14 cellular contexts compared by ENCODE assay signal in genomic region chr19:48866692-48867091, GRCh38. TPM values are rescaled to one million over a fixed set of nuclear protein-coding genes. Genes with fewer than 3 reads are reported as not detected.
DNase-seq lines count a peak whose midpoint lies in the region; ATAC-seq and TF ChIP-seq lines count a peak whose summit lies in the region.
"Had no signal": no experiment of that assay in that cellular context is flagged by ENCODE, and none has a peak within 500 bp of the region (broad histone marks: within the 10 kb centered on the region; RNA-seq: fewer than 3 reads in every experiment).

No MANE protein-coding gene starts in this region.

- TF ChIP-seq POLR2A in esophagus squamous epithelium (IDR thresholded peaks at IDR 0.05) = no peak

- H3K36me3 ChIP-seq in BLaER1 (no peaks in the 10 kb centered on the region), SU-DHL-6 (ENCODE audit: low read length) (no peaks in the 10 kb centered on the region), esophagus squamous epithelium (peaks cover 0 to 11% (median 0%) of the 10 kb centered on the region in 3 donors), osteoblast (ENCODE audit: insufficient read depth, low read length) (peaks cover 23% of the 10 kb centered on the region)
- H3K36me3 ChIP-seq: gastrocnemius medialis had no signal

- ATAC-seq in GM18907 (IDR thresholded peaks at IDR 0.05; ENCODE audit: unreplicated experiment) = no peak
- no peak for ATAC-seq in GM18858 (IDR thresholded peaks at IDR 0.05; ENCODE audit: unreplicated experiment)
- ATAC-seq: gastrocnemius medialis had no signal

- DNase-seq in esophagus squamous epithelium (lab: John Stamatoyannopoulos, UW) = no peak
- no peak for DNase-seq in osteoblast (ENCODE audit: insufficient read length, low spot score, missing footprints)
- no peak for DNase-seq in GOT3 (lab: John Stamatoyannopoulos, UW)
- no peak for DNase-seq in activated naive CD4-positive, alpha-beta T cell (lab: John Stamatoyannopoulos, UW)
- DNase-seq: gastrocnemius medialis, NCI-H2081 treated with DMSO at 0.1 percent for 48 hours, NCI-H748 treated with DMSO at 0.1 percent for 48 hours, posterior cingulate gyrus, SW 1271 had no signal

- H3K4me1 ChIP-seq in BLaER1 = peaks cover 48% of the 10 kb centered on the region
- peaks cover 19 to 37% (median 19%) of the 10 kb centered on the region in 3 donors for H3K4me1 ChIP-seq in esophagus squamous epithelium
- H3K4me1 ChIP-seq in osteoblast (ENCODE audit: insufficient read depth, low read length) = peaks cover 20% of the 10 kb centered on the region

- 51 to 87% methylated on average over 3 to 6 of the region's 6 CpGs for WGBS in esophagus squamous epithelium, 2 donors

- H3K4me3 ChIP-seq in BLaER1 (no peak overlapping the region), SU-DHL-6 (ENCODE audit: insufficient read depth, low read length, poor library complexity, severe bottlenecking) (no peak overlapping the region), esophagus squamous epithelium (no peak overlapping the region), osteoblast (ENCODE audit: insufficient read depth, low read length) (peak overlapping the region; percentile 74)
- H3K4me3 ChIP-seq: gastrocnemius medialis had no signal

- H3K9ac ChIP-seq in BLaER1 (no peak overlapping the region; the same call in 1 of the 2 replicates), SU-DHL-6 (ENCODE audit: low read length) (peak overlapping the region; percentile 45)

- peak overlapping the region; percentile 71 for H3K4me2 ChIP-seq in BLaER1
- peak overlapping the region; percentile 45 for H3K4me2 ChIP-seq in SU-DHL-6 (ENCODE audit: low read depth, low read length, poor library complexity, severe bottlenecking)
- peak overlapping the region; percentile 88 for H3K4me2 ChIP-seq in osteoblast (ENCODE audit: insufficient read depth, low read length)

- H3K79me2 ChIP-seq in SU-DHL-6 (ENCODE audit: insufficient read depth, low read length) = no peaks in the 10 kb centered on the region
- peaks cover 19% of the 10 kb centered on the region for H3K79me2 ChIP-seq in osteoblast (ENCODE audit: insufficient read depth, low read length)

- TF ChIP-seq CTCF in SU-DHL-6 (IDR thresholded peaks at IDR 0.05; ENCODE audit: insufficient read depth, low read length, poor library complexity, severe bottlenecking) = no peak
- no peak for TF ChIP-seq CTCF in esophagus squamous epithelium (IDR thresholded peaks at IDR 0.05)
- TF ChIP-seq CTCF in osteoblast (IDR thresholded peaks at IDR 0.05; ENCODE audit: extremely low read depth, low read depth, low read length) = no peak

- no peaks in the 10 kb centered on the region for H3K9me2 ChIP-seq in SU-DHL-6 (replicated peaks; ENCODE audit: insufficient read depth, low read length)

- no peaks in the 10 kb centered on the region for H4K20me1 ChIP-seq in BLaER1
- no peaks in the 10 kb centered on the region for H4K20me1 ChIP-seq in SU-DHL-6 (ENCODE audit: low read depth, low read length)
- peaks cover 3% of the 10 kb centered on the region for H4K20me1 ChIP-seq in osteoblast (ENCODE audit: insufficient read depth, low read length)

- no peaks in the 10 kb centered on the region for H3K9me3 ChIP-seq in BLaER1
- no peaks in the 10 kb centered on the region for H3K9me3 ChIP-seq in SU-DHL-6 (ENCODE audit: insufficient read depth, low read length)
- H3K9me3 ChIP-seq in esophagus squamous epithelium = no peaks in the 10 kb centered on the region
- no peaks in the 10 kb centered on the region for H3K9me3 ChIP-seq in osteoblast (ENCODE audit: low read depth, low read length)
- H3K9me3 ChIP-seq: gastrocnemius medialis had no signal

- no peaks in the 10 kb centered on the region for H3F3A ChIP-seq in SU-DHL-6 (ENCODE audit: insufficient read depth)

- intact Hi-C loops in esophagus squamous epithelium (cut with DNase I) = loop anchor here (10.0 kb wide), 1 partner anchor 108 kb away; no protein-coding TSS in a partner anchor

- H3K27me3 ChIP-seq in BLaER1 = no peaks in the 10 kb centered on the region
- H3K27me3 ChIP-seq in SU-DHL-6 (ENCODE audit: low read length) = no peaks in the 10 kb centered on the region
- H3K27me3 ChIP-seq in esophagus squamous epithelium = no peaks in the 10 kb centered on the region
- no peaks in the 10 kb centered on the region for H3K27me3 ChIP-seq in osteoblast (ENCODE audit: insufficient read depth, low read length)
- H3K27me3 ChIP-seq: gastrocnemius medialis had no signal

- H3K27ac ChIP-seq in BLaER1 = peak overlapping the region; percentile 10
- H3K27ac ChIP-seq in SU-DHL-6 (ENCODE audit: low read depth, low read length) = peak overlapping the region; percentile 37
- H3K27ac ChIP-seq in esophagus squamous epithelium = peak overlapping the region in 3 of 4 donors; percentile 80 to 91 (median 84)
- no peak overlapping the region for H3K27ac ChIP-seq in osteoblast (ENCODE audit: low read depth, low read length)

- no peak overlapping the region for H2AFZ ChIP-seq in SU-DHL-6 (ENCODE audit: low read depth, low read length, severe bottlenecking)
- no peak overlapping the region for H2AFZ ChIP-seq in osteoblast (ENCODE audit: low read length)

RNA-seq across cellular contexts. Expression of gene PLEKHA4, which starts 1.7 kb away (rescaled TPM):
- total RNA-seq in esophagus squamous epithelium (1 to 10 TPM; 2.8 to 9.0 (median 5.6) TPM), osteoblast (21.4 and 28.6 TPM in 2 replicates)

RNA-seq across cellular contexts. Expression of gene PPP1R15A, which starts 5.5 kb away (rescaled TPM):
- total RNA-seq in esophagus squamous epithelium = 10 to 100 TPM; 19.3 to 41.6 (median 33.3) TPM
- 70.4 and 84.0 TPM in 2 replicates for total RNA-seq in osteoblast

RNA-seq across cellular contexts. Expression of gene HSD17B14, which starts 30.4 kb away (rescaled TPM):
- total RNA-seq in esophagus squamous epithelium (1 to 10 TPM in 2 of 4 donors, under 1 TPM in 1, not detected in 1; 0.83 to 9.0 (median 4.8) TPM), osteoblast (1.8 and 2.1 TPM in 2 replicates)

RNA-seq across cellular contexts. Expression of gene TULP2, which starts 31.9 kb away (rescaled TPM):
- not detected for total RNA-seq in esophagus squamous epithelium
- not detected in 2 replicates for total RNA-seq in osteoblast
- total RNA-seq: activated CD8-positive, alpha-beta memory T cell treated with anti-CD3 and anti-CD28 coated beads for 36 hours; gastrocnemius medialis had no signal

RNA-seq across cellular contexts. Expression of gene NUCB1, which starts 33.4 kb away (rescaled TPM):
- 100 to 1,000 TPM in 3 of 4 donors, 10 to 100 TPM in 1; 93.5 to 186 (median 157) TPM for total RNA-seq in esophagus squamous epithelium
- total RNA-seq in osteoblast = 242 and 300 TPM in 2 replicates
